Comparison of ENCODE assay signal across 21 cellular contexts in the genomic region with DNA sequence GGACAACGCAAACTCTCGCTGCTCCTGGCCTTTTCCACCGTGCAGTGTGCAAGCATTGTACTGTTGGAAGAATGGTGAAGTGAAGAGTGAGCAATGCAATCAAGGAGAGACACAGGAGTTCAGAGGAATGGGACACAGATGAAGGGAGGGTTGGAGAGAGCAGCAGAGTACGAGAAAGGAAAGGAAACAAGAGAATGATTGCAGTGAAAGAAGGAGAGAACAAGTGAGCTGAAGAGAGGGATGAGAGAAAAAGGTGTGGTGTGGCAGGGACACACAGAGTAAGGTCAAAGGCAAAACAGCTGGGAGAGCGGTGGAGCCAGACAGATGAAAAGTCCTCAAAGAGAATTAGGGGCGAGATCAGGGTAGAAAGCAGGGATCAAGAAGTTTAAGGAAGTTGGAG. TPM values are rescaled to one million over a fixed set of nuclear protein-coding genes. Genes with fewer than 3 reads are reported as not detected.
DNase-seq lines count a peak whose midpoint lies in the region; ATAC-seq, FAIRE-seq and TF ChIP-seq lines count a peak whose summit lies in the region.
"Had no signal": no experiment of that assay in that cellular context is flagged by ENCODE, and none has a peak within 500 bp of the region (broad histone marks: within the 10 kb centered on the region; RNA-seq: fewer than 3 reads in every experiment).

No MANE protein-coding gene starts in this region.

- no peaks in the 10 kb centered on the region for H3K79me2 ChIP-seq in H1 (ENCODE audit: control insufficient read depth in 1 of 2, insufficient read depth in 2 of 2, low read length in 2 of 2)
- no peaks in the 10 kb centered on the region for H3K79me2 ChIP-seq in trophoblast cell (ENCODE audit: control insufficient read depth, insufficient read depth, low read length, poor library complexity)

- ATAC-seq in GM21528 (IDR thresholded peaks at IDR 0.05; ENCODE audit: low FRiP score, unreplicated experiment): no peak
- ATAC-seq: A549 had no signal

- H4K20me1 ChIP-seq in H1 (replicated peaks in 1 of 2; ENCODE audit: control insufficient read depth in 1 of 2, insufficient read depth in 2 of 2, low read length in 2 of 2): peaks cover 5 to 12% of the 10 kb centered on the region in 2 experiments

- H3K4me2 ChIP-seq in H1 (ENCODE audit: insufficient read depth in 1 of 2, low read depth in 2 of 2, low read length in 2 of 2) (no peak overlapping the region), trophoblast cell (ENCODE audit: low read length) (no peak overlapping the region)
- H3K4me2 ChIP-seq: A549 had no signal

- FAIRE-seq in H1 (lab: Jason Lieb, UNC): no peak
- FAIRE-seq: A549, GM12892, GM18507, H54 had no signal

- TF ChIP-seq RAD21 in H1 (IDR thresholded peaks at IDR 0.05 in 1 of 2, conservative IDR thresholded peaks at IDR 0.05 in 1 of 2; ENCODE audit: low read depth in 2 of 2, low read length in 2 of 2): no peak

- DNase-seq in Calu3 (no peak), H1 (ENCODE audit: low read depth in 1 of 2, low spot score in 2 of 2) (no peak), trophoblast cell (no peak), GM20000 (ENCODE audit: low spot score) (no peak)
- DNase-seq: AML-193; Caco-2; CD4-positive, alpha-beta T cell; DMS153; DMS79; GDM1; GM23248; HCEC 1CT; HFFc6 had no signal

- POLR2A ChIA-PET in H1 (lab: Charles Lee; ENCODE audit: partially characterized antibody): interaction anchor here (1.0 to 8.3 kb wide), 5 partner anchors 8 to 158 kb away, joined by 4 to 48 read pairs (median 5); a partner anchor contains a TSS

- no peaks in the 10 kb centered on the region for H3K9me3 Mint-ChIP-seq in Calu3 (ENCODE audit: low read depth, unreplicated experiment)
- H3K9me3 Mint-ChIP-seq: CD4-positive, alpha-beta T cell; HFFc6 had no signal

- H4K12ac ChIP-seq in trophoblast cell (ENCODE audit: low read depth, low read length): no peak overlapping the region

- no peak overlapping the region for H3K56ac ChIP-seq in H1 (replicated peaks; ENCODE audit: insufficient read length, low read depth, low read length)

- H2BK120ac ChIP-seq in H1 (replicated peaks; ENCODE audit: low read depth, low read length) (no peak overlapping the region), trophoblast cell (ENCODE audit: insufficient read depth, low read length, poor library complexity) (no peak overlapping the region)

- H3K4me1 Mint-ChIP-seq in Calu3 (ENCODE audit: low read depth, unreplicated experiment): no peaks in the 10 kb centered on the region

- H3K4me3 ChIP-seq in H1 (ENCODE audit: extremely low read depth in 1 of 4, insufficient read depth in 2 of 4, low read depth in 3 of 4, low read length in 4 of 4): no peak overlapping the region
- peak overlapping the region; percentile 27 for H3K4me3 ChIP-seq in trophoblast cell (ENCODE audit: low read depth, low read length)
- H3K4me3 ChIP-seq: A549, GM23248 had no signal

- H2BK15ac ChIP-seq in H1 (ENCODE audit: low read length): no peak overlapping the region

- peaks cover 20% of the 10 kb centered on the region for H3K36me3 Mint-ChIP-seq in Calu3 (ENCODE audit: insufficient read depth, unreplicated experiment)

- WGBS in H1 (ENCODE audit: extremely low coverage in 1 of 2, insufficient coverage in 1 of 2, insufficient read length in 1 of 2, insufficient replicate concordance in 2 of 2, low coverage in 1 of 2, low lambda C conversion rate in 2 of 2, missing lambda C conversion rate in 1 of 2), 2 experiments: 91% methylated on average over 6 of the region's 6 CpGs; no CpG with 5 or more reads in 1 of the 2 experiments
- WGBS in trophoblast cell (ENCODE audit: extremely low coverage, insufficient coverage, insufficient read length): no CpG with 5 or more reads among the region's 6 CpGs

- no peak overlapping the region for H2BK20ac ChIP-seq in H1 (ENCODE audit: low read length)

- H2AFZ ChIP-seq in H1 (ENCODE audit: low read length) (no peak overlapping the region), trophoblast cell (ENCODE audit: insufficient read depth, low read length, poor library complexity) (no peak overlapping the region)
- H2AFZ ChIP-seq: GM23248 had no signal

- no peaks in the 10 kb centered on the region for H3K27me3 Mint-ChIP-seq in Calu3 (ENCODE audit: unreplicated experiment)
- H3K27me3 Mint-ChIP-seq: CD4-positive, alpha-beta T cell had no signal

- H3K27me3 ChIP-seq in H1 (replicated peaks in 1 of 4; ENCODE audit: control insufficient read depth in 3 of 4, extremely low read depth in 1 of 4, insufficient read depth in 3 of 4, low read length in 3 of 4) (no peaks in the 10 kb centered on the region), trophoblast cell (ENCODE audit: insufficient read depth, low read length) (no peaks in the 10 kb centered on the region)

- no peak overlapping the region for H4K5ac ChIP-seq in H1 (ENCODE audit: insufficient read length, low read depth, low read length)

- no peak overlapping the region for H2AK5ac ChIP-seq in H1 (ENCODE audit: low read depth, low read length)
- H2AK5ac ChIP-seq in trophoblast cell (ENCODE audit: low read length): no peak overlapping the region

- H3K4ac ChIP-seq in H1 (replicated peaks; ENCODE audit: insufficient read length, low read depth, low read length) (no peak overlapping the region), trophoblast cell (ENCODE audit: low read depth, low read length) (no peak overlapping the region)

- no peak overlapping the region for H3K4me3 Mint-ChIP-seq in Calu3 (ENCODE audit: low read depth, unreplicated experiment)
- H3K4me3 Mint-ChIP-seq: CD4-positive, alpha-beta T cell; HFFc6 had no signal

- H4K91ac ChIP-seq in H1 (replicated peaks; ENCODE audit: insufficient read length, low read length) (no peak overlapping the region), trophoblast cell (ENCODE audit: low read depth, low read length) (no peak overlapping the region)

- H3K18ac ChIP-seq in H1 (ENCODE audit: extremely low read depth, low read length) (no peak overlapping the region), trophoblast cell (ENCODE audit: low read length) (no peak overlapping the region)

- no TSS peak for BruUV-seq in Calu3 (replicated peaks; lab: Mats Ljungman, UMichigan)

- no peak overlapping the region for H3K23ac ChIP-seq in H1 (ENCODE audit: insufficient read length)
- no peak overlapping the region for H3K23ac ChIP-seq in trophoblast cell (ENCODE audit: low read length)

- no peak for TF ChIP-seq EP300 in H1 (IDR thresholded peaks at IDR 0.05; ENCODE audit: borderline replicate concordance in 1 of 2, low read depth in 2 of 2, low read length in 2 of 2)

- peak overlapping the region; percentile 3 for H3K27ac Mint-ChIP-seq in Calu3 (ENCODE audit: unreplicated experiment)
- H3K27ac Mint-ChIP-seq: CD4-positive, alpha-beta T cell; HFFc6 had no signal

- intact Hi-C loops in Calu3 (cut with micrococcal nuclease; ENCODE audit: unreplicated experiment): no loop called here

- H3K79me1 ChIP-seq in H1 (ENCODE audit: low read depth, low read length): no peaks in the 10 kb centered on the region
- no peaks in the 10 kb centered on the region for H3K79me1 ChIP-seq in trophoblast cell (ENCODE audit: low read length)

- H2BK12ac ChIP-seq in H1 (ENCODE audit: low read depth, low read length): no peak overlapping the region
- no peak overlapping the region for H2BK12ac ChIP-seq in trophoblast cell (ENCODE audit: low read length)

- no peak overlapping the region for H3K14ac ChIP-seq in H1 (ENCODE audit: insufficient read length)
- no peak overlapping the region for H3K14ac ChIP-seq in trophoblast cell (ENCODE audit: low read length)

- H3K9me3 ChIP-seq in H1 (ENCODE audit: insufficient read depth in 2 of 2, low read depth in 1 of 2, low read length in 1 of 2): no peaks in the 10 kb centered on the region
- H3K9me3 ChIP-seq in trophoblast cell (ENCODE audit: insufficient read depth, low read depth, low read length): no peaks in the 10 kb centered on the region
- H3K9me3 ChIP-seq: A549, Caco-2 had no signal

- no peak for TF ChIP-seq CTCF in 22Rv1 (IDR thresholded peaks at IDR 0.05)
- TF ChIP-seq CTCF in Calu3 (IDR thresholded peaks at IDR 0.05; ENCODE audit: unreplicated experiment): no peak
- no peak for TF ChIP-seq CTCF in H1 (IDR thresholded peaks at IDR 0.05; ENCODE audit: control extremely low read depth in 1 of 3, insufficient read depth in 1 of 3, low read depth in 1 of 3, low read length in 3 of 3)
- TF ChIP-seq CTCF in GM20000 (IDR thresholded peaks at IDR 0.05; ENCODE audit: extremely low read depth, missing control alignments): no peak

- CTCF ChIA-PET in Calu3 (lab: Charles Lee): no interaction called here
- CTCF ChIA-PET in H1 (lab: Charles Lee; ENCODE audit: partially characterized antibody): interaction anchor here (1.3 to 10.1 kb wide), 3 partner anchors 15 to 166 kb away, joined by 4 to 121 read pairs (median 5); a partner anchor contains a TSS

- no peak overlapping the region for H2BK5ac ChIP-seq in H1 (ENCODE audit: low read depth, low read length)
- H2BK5ac ChIP-seq in trophoblast cell (ENCODE audit: low read depth, low read length, poor library complexity): no peak overlapping the region

- H3K4me1 ChIP-seq in H1 (replicated peaks in 1 of 4; ENCODE audit: control insufficient read depth in 3 of 4, insufficient read depth in 4 of 4, low read length in 3 of 4) (no peaks in the 10 kb centered on the region), trophoblast cell (ENCODE audit: control insufficient read depth in 1 of 2, insufficient read depth in 2 of 2, low read length in 2 of 2) (no peaks in the 10 kb centered on the region)
- H3K4me1 ChIP-seq: Caco-2 had no signal

- H3K9ac ChIP-seq in H1 (replicated peaks in 1 of 4; ENCODE audit: extremely low read depth in 1 of 4, low read depth in 3 of 4, low read length in 3 of 4) (no peak overlapping the region), trophoblast cell (ENCODE audit: low read length) (no peak overlapping the region)
- H3K9ac ChIP-seq: GM23248 had no signal

- H3K27ac ChIP-seq in 22Rv1 (peak overlapping the region; percentile 21; the same call in 1 of the 2 replicates), H1 (ENCODE audit: low read depth, low read length) (no peak overlapping the region), trophoblast cell (ENCODE audit: low read depth, low read length) (no peak overlapping the region)
- H3K27ac ChIP-seq: A549, C4-2B, GM23248, HL-60 had no signal

- peaks cover 47 to 82% (median 70%) of the 10 kb centered on the region in 4 experiments for H3K36me3 ChIP-seq in H1 (ENCODE audit: control insufficient read depth in 2 of 4, insufficient read depth in 4 of 4, low read length in 3 of 4)
- H3K36me3 ChIP-seq in trophoblast cell (ENCODE audit: control insufficient read depth in 1 of 2, insufficient read depth in 2 of 2, low read length in 2 of 2): peaks cover 77 to 90% of the 10 kb centered on the region in 2 experiments

- no peak for TF ChIP-seq POLR2A in H1 (IDR thresholded peaks at IDR 0.05; ENCODE audit: control extremely low read depth in 1 of 2, low read depth in 2 of 2, low read length in 2 of 2)

- H3K23me2 ChIP-seq in H1 (ENCODE audit: low read depth, low read length): no peaks in the 10 kb centered on the region

- H4K8ac ChIP-seq in H1 (ENCODE audit: extremely low read depth, insufficient read depth, low read length) (no peak overlapping the region), trophoblast cell (ENCODE audit: low read depth, low read length) (no peak overlapping the region)

RNA-seq across cellular contexts. Expression of a gene that starts 13.0 kb away (rescaled TPM):
- 17.9 and 21.1 TPM in 2 replicates for total RNA-seq in Calu3 (2022)
- total RNA-seq in H1 (2021; fragmentation: NEBNext Ultra II Directional; extraction: Animal tissue kit (Norgen Biotek cat#: 25700)): 12.5 and 16.9 TPM in 2 replicates
- polyA plus RNA-seq in H1 (2011; rRNA removed): 16.0 and 18.4 TPM in 2 replicates
- polyA plus RNA-seq in H1 (2011; cell fraction: cytosol; rRNA removed): 13.3 TPM
- 37.4 TPM for polyA plus RNA-seq in H1 (2011; cell fraction: nucleus; rRNA removed)
- 25.2 to 35.8 TPM (median 28.9 TPM) in 4 replicates for polyA plus RNA-seq in H1 (2012, experiment 1 of 2)
- 18.3 TPM for polyA plus RNA-seq in H1 (2012, experiment 2 of 2)
- polyA plus RNA-seq in H1 (2013, experiment 1 of 2): 4.6 TPM
- 4.8 TPM for polyA plus RNA-seq in H1 (2013, experiment 2 of 2)
- polyA minus RNA-seq in H1 (2011; rRNA and poly(A)+ RNA removed): 14.3 TPM in 2 replicates
- polyA minus RNA-seq in H1 (2011; cell fraction: cytosol; rRNA and poly(A)+ RNA removed): 14.3 TPM
- 15.2 TPM for polyA minus RNA-seq in H1 (2011; cell fraction: nucleus; rRNA and poly(A)+ RNA removed)
- polyA plus RNA-seq in trophoblast cell (2013): 36.8 and 42.6 TPM in 2 replicates

RNA-seq across cellular contexts. Expression of a gene that starts 20.7 kb away (rescaled TPM):
- total RNA-seq in Calu3 (2022): 80.8 and 89.6 TPM in 2 replicates
- total RNA-seq in H1 (2021; fragmentation: NEBNext Ultra II Directional; extraction: Animal tissue kit (Norgen Biotek cat#: 25700)): 98.1 and 107 TPM in 2 replicates
- polyA plus RNA-seq in H1 (2011; rRNA removed): 43.4 and 43.5 TPM in 2 replicates
- 68.7 TPM for polyA plus RNA-seq in H1 (2011; cell fraction: cytosol; rRNA removed)
- 122 TPM for polyA plus RNA-seq in H1 (2011; cell fraction: nucleus; rRNA removed)
- polyA plus RNA-seq in H1 (2012, experiment 1 of 2): 98.3 to 156 TPM (median 103 TPM) in 4 replicates
- 30.8 TPM for polyA plus RNA-seq in H1 (2012, experiment 2 of 2)
- 67.8 TPM for polyA plus RNA-seq in H1 (2013, experiment 1 of 2)
- polyA plus RNA-seq in H1 (2013, experiment 2 of 2): 65.2 TPM
- polyA minus RNA-seq in H1 (2011; rRNA and poly(A)+ RNA removed): 57.7 and 58.0 TPM in 2 replicates
- polyA minus RNA-seq in H1 (2011; cell fraction: cytosol; rRNA and poly(A)+ RNA removed): 26.0 TPM
- polyA minus RNA-seq in H1 (2011; cell fraction: nucleus; rRNA and poly(A)+ RNA removed): 48.6 TPM
- 67.7 and 72.6 TPM in 2 replicates for polyA plus RNA-seq in trophoblast cell (2013)

RNA-seq across cellular contexts. Expression of a gene that starts 34.4 kb away (rescaled TPM):
- 7.4 and 14.2 TPM in 2 replicates for total RNA-seq in Calu3 (2022)
- 15.8 and 16.2 TPM in 2 replicates for total RNA-seq in H1 (2021; fragmentation: NEBNext Ultra II Directional; extraction: Animal tissue kit (Norgen Biotek cat#: 25700))
- 17.1 and 17.8 TPM in 2 replicates for polyA plus RNA-seq in H1 (2011; rRNA removed)
- 27.5 TPM for polyA plus RNA-seq in H1 (2011; cell fraction: cytosol; rRNA removed)
- polyA plus RNA-seq in H1 (2011; cell fraction: nucleus; rRNA removed): 31.4 TPM
- polyA plus RNA-seq in H1 (2012, experiment 1 of 2): 21.5 to 28.9 TPM (median 24.5 TPM) in 4 replicates
- 20.6 TPM for polyA plus RNA-seq in H1 (2012, experiment 2 of 2)
- 3.1 TPM for polyA plus RNA-seq in H1 (2013, experiment 1 of 2)
- 3.2 TPM for polyA plus RNA-seq in H1 (2013, experiment 2 of 2)
- 30.9 and 33.3 TPM in 2 replicates for polyA minus RNA-seq in H1 (2011; rRNA and poly(A)+ RNA removed)
- 14.7 TPM for polyA minus RNA-seq in H1 (2011; cell fraction: cytosol; rRNA and poly(A)+ RNA removed)
- 44.2 TPM for polyA minus RNA-seq in H1 (2011; cell fraction: nucleus; rRNA and poly(A)+ RNA removed)
- 1.3 and 1.7 TPM in 2 replicates for polyA plus RNA-seq in trophoblast cell (2013)
- polyA plus RNA-seq: GM23248 had no signal

RNA-seq across cellular contexts. Expression of a gene that starts 42.4 kb away (rescaled TPM):
- 39.0 and 42.9 TPM in 2 replicates for total RNA-seq in Calu3 (2022)
- 11.7 and 15.6 TPM in 2 replicates for total RNA-seq in H1 (2021; fragmentation: NEBNext Ultra II Directional; extraction: Animal tissue kit (Norgen Biotek cat#: 25700))
- polyA plus RNA-seq in H1 (2011; rRNA removed): 17.5 and 19.7 TPM in 2 replicates
- polyA plus RNA-seq in H1 (2011; cell fraction: cytosol; rRNA removed): 18.4 TPM
- 67.7 TPM for polyA plus RNA-seq in H1 (2011; cell fraction: nucleus; rRNA removed)
- polyA plus RNA-seq in H1 (2012, experiment 1 of 2): 22.5 to 29.5 TPM (median 23.8 TPM) in 4 replicates
- polyA plus RNA-seq in H1 (2012, experiment 2 of 2): 11.3 TPM
- 7.3 TPM for polyA plus RNA-seq in H1 (2013, experiment 1 of 2)
- polyA plus RNA-seq in H1 (2013, experiment 2 of 2): 6.8 TPM
- 26.3 and 30.4 TPM in 2 replicates for polyA minus RNA-seq in H1 (2011; rRNA and poly(A)+ RNA removed)
- 20.8 TPM for polyA minus RNA-seq in H1 (2011; cell fraction: cytosol; rRNA and poly(A)+ RNA removed)
- 24.3 TPM for polyA minus RNA-seq in H1 (2011; cell fraction: nucleus; rRNA and poly(A)+ RNA removed)
- 20.9 and 22.1 TPM in 2 replicates for polyA plus RNA-seq in trophoblast cell (2013)
- total RNA-seq: CD4-positive, alpha-beta T cell had no signal
